In the genomic region with DNA sequence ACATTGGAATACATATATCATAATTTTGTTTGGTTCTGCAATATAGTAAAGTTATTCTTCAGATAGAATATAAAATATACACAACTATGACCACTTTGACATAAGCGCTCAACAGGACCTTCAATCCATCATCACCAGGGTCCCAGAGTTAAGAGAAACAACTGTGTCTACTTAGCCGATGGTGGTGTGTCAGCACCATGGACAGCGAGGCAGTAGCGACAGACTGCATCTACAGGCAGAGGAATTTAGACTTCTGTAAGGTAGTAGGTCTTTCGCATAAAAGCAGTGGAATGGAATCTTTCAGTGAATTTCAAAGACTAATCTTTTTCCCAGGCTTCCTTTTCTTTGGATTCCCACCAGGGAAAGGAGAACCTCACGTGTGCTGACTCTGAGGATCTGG, we compare ENCODE assay signal across 1 cellular context.
TF ChIP-seq lines count a peak whose summit lies in the region.

No MANE protein-coding gene starts in this region.

TF ChIP-seq in HepG2, 621 proteins besides CTCF, POLR2A, EP300 and RAD21 (continued from another document and continues in another):
- no peak for TF ChIP-seq ZNF577 (CRISPR knock-in tag; IDR thresholded peaks at IDR 0.05; ENCODE audit: borderline replicate concordance, low read depth)
- TF ChIP-seq, protein P1, sequence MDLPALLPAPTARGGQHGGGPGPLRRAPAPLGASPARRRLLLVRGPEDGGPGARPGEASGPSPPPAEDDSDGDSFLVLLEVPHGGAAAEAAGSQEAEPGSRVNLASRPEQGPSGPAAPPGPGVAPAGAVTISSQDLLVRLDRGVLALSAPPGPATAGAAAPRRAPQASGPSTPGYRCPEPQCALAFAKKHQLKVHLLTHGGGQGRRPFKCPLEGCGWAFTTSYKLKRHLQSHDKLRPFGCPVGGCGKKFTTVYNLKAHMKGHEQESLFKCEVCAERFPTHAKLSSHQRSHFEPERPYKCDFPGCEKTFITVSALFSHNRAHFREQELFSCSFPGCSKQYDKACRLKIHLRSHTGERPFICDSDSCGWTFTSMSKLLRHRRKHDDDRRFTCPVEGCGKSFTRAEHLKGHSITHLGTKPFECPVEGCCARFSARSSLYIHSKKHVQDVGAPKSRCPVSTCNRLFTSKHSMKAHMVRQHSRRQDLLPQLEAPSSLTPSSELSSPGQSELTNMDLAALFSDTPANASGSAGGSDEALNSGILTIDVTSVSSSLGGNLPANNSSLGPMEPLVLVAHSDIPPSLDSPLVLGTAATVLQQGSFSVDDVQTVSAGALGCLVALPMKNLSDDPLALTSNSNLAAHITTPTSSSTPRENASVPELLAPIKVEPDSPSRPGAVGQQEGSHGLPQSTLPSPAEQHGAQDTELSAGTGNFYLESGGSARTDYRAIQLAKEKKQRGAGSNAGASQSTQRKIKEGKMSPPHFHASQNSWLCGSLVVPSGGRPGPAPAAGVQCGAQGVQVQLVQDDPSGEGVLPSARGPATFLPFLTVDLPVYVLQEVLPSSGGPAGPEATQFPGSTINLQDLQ (CRISPR knock-in tag; IDR thresholded peaks at IDR 0.05) = no peak
- TF ChIP-seq ZNF230 (CRISPR knock-in tag; IDR thresholded peaks at IDR 0.05) = peak; percentile 86; the same call in 1 of the 2 replicates
- no peak for TF ChIP-seq GTF2F1 (IDR thresholded peaks at IDR 0.05; ENCODE audit: low read length)
- TF ChIP-seq NFATC3 (CRISPR knock-in tag; IDR thresholded peaks at IDR 0.05) = no peak
- no peak for TF ChIP-seq PHF8 (CRISPR knock-in tag; IDR thresholded peaks at IDR 0.05)
- no peak for TF ChIP-seq MBD4 (IDR thresholded peaks at IDR 0.05; ENCODE audit: borderline replicate concordance, low read length)
- TF ChIP-seq, protein P2, sequence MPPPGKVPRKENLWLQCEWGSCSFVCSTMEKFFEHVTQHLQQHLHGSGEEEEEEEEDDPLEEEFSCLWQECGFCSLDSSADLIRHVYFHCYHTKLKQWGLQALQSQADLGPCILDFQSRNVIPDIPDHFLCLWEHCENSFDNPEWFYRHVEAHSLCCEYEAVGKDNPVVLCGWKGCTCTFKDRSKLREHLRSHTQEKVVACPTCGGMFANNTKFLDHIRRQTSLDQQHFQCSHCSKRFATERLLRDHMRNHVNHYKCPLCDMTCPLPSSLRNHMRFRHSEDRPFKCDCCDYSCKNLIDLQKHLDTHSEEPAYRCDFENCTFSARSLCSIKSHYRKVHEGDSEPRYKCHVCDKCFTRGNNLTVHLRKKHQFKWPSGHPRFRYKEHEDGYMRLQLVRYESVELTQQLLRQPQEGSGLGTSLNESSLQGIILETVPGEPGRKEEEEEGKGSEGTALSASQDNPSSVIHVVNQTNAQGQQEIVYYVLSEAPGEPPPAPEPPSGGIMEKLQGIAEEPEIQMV (CRISPR knock-in tag; IDR thresholded peaks at IDR 0.05; ENCODE audit: low read depth) = peak; percentile 81; the same call in 1 of the 2 replicates
- no peak for TF ChIP-seq JUND (CRISPR knock-in tag; IDR thresholded peaks at IDR 0.05)
- TF ChIP-seq, protein P3, sequence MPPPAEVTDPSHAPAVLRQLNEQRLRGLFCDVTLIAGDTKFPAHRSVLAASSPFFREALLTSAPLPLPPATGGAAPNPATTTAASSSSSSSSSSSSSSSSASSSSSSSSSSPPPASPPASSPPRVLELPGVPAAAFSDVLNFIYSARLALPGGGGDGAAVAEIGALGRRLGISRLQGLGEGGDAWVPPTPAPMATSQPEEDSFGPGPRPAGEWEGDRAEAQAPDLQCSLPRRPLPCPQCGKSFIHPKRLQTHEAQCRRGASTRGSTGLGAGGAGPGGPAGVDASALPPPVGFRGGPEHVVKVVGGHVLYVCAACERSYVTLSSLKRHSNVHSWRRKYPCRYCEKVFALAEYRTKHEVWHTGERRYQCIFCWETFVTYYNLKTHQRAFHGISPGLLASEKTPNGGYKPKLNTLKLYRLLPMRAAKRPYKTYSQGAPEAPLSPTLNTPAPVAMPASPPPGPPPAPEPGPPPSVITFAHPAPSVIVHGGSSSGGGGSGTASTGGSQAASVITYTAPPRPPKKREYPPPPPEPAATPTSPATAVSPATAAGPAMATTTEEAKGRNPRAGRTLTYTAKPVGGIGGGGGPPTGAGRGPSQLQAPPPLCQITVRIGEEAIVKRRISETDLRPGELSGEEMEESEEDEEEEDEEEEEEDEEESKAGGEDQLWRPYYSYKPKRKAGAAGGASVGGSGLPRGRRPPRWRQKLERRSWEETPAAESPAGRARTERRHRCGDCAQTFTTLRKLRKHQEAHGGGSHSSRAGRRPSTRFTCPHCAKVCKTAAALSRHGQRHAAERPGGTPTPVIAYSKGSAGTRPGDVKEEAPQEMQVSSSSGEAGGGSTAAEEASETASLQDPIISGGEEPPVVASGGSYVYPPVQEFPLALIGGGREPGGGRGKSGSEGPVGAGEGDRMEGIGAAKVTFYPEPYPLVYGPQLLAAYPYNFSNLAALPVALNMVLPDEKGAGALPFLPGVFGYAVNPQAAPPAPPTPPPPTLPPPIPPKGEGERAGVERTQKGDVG (CRISPR knock-in tag; IDR thresholded peaks at IDR 0.05; ENCODE audit: borderline replicate concordance) = no peak
- no peak; the same call in 1 of the 2 replicates for TF ChIP-seq ISX (CRISPR knock-in tag; conservative IDR thresholded peaks at IDR 0.05)
- TF ChIP-seq SP140L (CRISPR knock-in tag; IDR thresholded peaks at IDR 0.05; ENCODE audit: borderline replicate concordance) = peak; percentile 98; the same call in 1 of the 2 replicates
- TF ChIP-seq, protein P4, sequence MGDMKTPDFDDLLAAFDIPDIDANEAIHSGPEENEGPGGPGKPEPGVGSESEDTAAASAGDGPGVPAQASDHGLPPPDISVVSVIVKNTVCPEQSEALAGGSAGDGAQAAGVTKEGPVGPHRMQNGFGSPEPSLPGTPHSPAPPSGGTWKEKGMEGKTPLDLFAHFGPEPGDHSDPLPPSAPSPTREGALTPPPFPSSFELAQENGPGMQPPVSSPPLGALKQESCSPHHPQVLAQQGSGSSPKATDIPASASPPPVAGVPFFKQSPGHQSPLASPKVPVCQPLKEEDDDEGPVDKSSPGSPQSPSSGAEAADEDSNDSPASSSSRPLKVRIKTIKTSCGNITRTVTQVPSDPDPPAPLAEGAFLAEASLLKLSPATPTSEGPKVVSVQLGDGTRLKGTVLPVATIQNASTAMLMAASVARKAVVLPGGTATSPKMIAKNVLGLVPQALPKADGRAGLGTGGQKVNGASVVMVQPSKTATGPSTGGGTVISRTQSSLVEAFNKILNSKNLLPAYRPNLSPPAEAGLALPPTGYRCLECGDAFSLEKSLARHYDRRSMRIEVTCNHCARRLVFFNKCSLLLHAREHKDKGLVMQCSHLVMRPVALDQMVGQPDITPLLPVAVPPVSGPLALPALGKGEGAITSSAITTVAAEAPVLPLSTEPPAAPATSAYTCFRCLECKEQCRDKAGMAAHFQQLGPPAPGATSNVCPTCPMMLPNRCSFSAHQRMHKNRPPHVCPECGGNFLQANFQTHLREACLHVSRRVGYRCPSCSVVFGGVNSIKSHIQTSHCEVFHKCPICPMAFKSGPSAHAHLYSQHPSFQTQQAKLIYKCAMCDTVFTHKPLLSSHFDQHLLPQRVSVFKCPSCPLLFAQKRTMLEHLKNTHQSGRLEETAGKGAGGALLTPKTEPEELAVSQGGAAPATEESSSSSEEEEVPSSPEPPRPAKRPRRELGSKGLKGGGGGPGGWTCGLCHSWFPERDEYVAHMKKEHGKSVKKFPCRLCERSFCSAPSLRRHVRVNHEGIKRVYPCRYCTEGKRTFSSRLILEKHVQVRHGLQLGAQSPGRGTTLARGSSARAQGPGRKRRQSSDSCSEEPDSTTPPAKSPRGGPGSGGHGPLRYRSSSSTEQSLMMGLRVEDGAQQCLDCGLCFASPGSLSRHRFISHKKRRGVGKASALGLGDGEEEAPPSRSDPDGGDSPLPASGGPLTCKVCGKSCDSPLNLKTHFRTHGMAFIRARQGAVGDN (CRISPR knock-in tag; IDR thresholded peaks at IDR 0.05) = no peak
- peak; percentile 85 for TF ChIP-seq PPARG (CRISPR knock-in tag; conservative IDR thresholded peaks at IDR 0.05)
- no peak for TF ChIP-seq CCAR2 (optimal IDR thresholded peaks at IDR 0.05; ENCODE audit: low read depth, low read length)
- no peak; the same call in 1 of the 2 replicates for TF ChIP-seq ZNF616 (CRISPR knock-in tag; IDR thresholded peaks at IDR 0.05; ENCODE audit: low read depth)
- TF ChIP-seq, protein P5, sequence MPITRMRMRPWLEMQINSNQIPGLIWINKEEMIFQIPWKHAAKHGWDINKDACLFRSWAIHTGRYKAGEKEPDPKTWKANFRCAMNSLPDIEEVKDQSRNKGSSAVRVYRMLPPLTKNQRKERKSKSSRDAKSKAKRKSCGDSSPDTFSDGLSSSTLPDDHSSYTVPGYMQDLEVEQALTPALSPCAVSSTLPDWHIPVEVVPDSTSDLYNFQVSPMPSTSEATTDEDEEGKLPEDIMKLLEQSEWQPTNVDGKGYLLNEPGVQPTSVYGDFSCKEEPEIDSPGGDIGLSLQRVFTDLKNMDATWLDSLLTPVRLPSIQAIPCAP (CRISPR knock-in tag; IDR thresholded peaks at IDR 0.05; ENCODE audit: low read depth) = no peak
- TF ChIP-seq ZMYM2 (CRISPR knock-in tag; IDR thresholded peaks at IDR 0.05) = no peak
- TF ChIP-seq ZNF292 (CRISPR knock-in tag; IDR thresholded peaks at IDR 0.05; ENCODE audit: borderline replicate concordance, low read depth) = no peak
- TF ChIP-seq, protein P6, sequence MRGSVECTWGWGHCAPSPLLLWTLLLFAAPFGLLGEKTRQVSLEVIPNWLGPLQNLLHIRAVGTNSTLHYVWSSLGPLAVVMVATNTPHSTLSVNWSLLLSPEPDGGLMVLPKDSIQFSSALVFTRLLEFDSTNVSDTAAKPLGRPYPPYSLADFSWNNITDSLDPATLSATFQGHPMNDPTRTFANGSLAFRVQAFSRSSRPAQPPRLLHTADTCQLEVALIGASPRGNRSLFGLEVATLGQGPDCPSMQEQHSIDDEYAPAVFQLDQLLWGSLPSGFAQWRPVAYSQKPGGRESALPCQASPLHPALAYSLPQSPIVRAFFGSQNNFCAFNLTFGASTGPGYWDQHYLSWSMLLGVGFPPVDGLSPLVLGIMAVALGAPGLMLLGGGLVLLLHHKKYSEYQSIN (CRISPR knock-in tag; IDR thresholded peaks at IDR 0.05; ENCODE audit: borderline replicate concordance) = 0 out of 2 replicates have a peak, but pooled peaks have one; percentile 71
- TF ChIP-seq, protein P7, sequence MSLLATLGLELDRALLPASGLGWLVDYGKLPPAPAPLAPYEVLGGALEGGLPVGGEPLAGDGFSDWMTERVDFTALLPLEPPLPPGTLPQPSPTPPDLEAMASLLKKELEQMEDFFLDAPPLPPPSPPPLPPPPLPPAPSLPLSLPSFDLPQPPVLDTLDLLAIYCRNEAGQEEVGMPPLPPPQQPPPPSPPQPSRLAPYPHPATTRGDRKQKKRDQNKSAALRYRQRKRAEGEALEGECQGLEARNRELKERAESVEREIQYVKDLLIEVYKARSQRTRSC (CRISPR knock-in tag; IDR thresholded peaks at IDR 0.05; ENCODE audit: low read depth) = peak; percentile 39; the same call in 1 of the 2 replicates
- no peak for TF ChIP-seq ZNF382 (CRISPR knock-in tag; IDR thresholded peaks at IDR 0.05; ENCODE audit: borderline replicate concordance)
- no peak; the same call in 1 of the 2 replicates for TF ChIP-seq PAX8 (CRISPR knock-in tag; IDR thresholded peaks at IDR 0.05; ENCODE audit: borderline replicate concordance)
- TF ChIP-seq SP4 (CRISPR knock-in tag; IDR thresholded peaks at IDR 0.05) = peak; percentile 47; the same call in 1 of the 2 replicates
- no peak for TF ChIP-seq SOX13 (IDR thresholded peaks at IDR 0.05)
- TF ChIP-seq SOX13 (CRISPR knock-in tag; conservative IDR thresholded peaks at IDR 0.05 in 1 of 2, IDR thresholded peaks at IDR 0.05 in 1 of 2) = peak in 1 of 2 experiments; percentile 68; a peak in 2 of 4 replicates
- no peak for TF ChIP-seq HDAC6 (IDR thresholded peaks at IDR 0.05; ENCODE audit: low read depth, low read length)
- TF ChIP-seq, protein P8, sequence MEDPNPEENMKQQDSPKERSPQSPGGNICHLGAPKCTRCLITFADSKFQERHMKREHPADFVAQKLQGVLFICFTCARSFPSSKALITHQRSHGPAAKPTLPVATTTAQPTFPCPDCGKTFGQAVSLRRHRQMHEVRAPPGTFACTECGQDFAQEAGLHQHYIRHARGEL (CRISPR knock-in tag; IDR thresholded peaks at IDR 0.05) = no peak
- no peak for TF ChIP-seq TRIM24 (CRISPR knock-in tag; IDR thresholded peaks at IDR 0.05)
- TF ChIP-seq, protein P9, sequence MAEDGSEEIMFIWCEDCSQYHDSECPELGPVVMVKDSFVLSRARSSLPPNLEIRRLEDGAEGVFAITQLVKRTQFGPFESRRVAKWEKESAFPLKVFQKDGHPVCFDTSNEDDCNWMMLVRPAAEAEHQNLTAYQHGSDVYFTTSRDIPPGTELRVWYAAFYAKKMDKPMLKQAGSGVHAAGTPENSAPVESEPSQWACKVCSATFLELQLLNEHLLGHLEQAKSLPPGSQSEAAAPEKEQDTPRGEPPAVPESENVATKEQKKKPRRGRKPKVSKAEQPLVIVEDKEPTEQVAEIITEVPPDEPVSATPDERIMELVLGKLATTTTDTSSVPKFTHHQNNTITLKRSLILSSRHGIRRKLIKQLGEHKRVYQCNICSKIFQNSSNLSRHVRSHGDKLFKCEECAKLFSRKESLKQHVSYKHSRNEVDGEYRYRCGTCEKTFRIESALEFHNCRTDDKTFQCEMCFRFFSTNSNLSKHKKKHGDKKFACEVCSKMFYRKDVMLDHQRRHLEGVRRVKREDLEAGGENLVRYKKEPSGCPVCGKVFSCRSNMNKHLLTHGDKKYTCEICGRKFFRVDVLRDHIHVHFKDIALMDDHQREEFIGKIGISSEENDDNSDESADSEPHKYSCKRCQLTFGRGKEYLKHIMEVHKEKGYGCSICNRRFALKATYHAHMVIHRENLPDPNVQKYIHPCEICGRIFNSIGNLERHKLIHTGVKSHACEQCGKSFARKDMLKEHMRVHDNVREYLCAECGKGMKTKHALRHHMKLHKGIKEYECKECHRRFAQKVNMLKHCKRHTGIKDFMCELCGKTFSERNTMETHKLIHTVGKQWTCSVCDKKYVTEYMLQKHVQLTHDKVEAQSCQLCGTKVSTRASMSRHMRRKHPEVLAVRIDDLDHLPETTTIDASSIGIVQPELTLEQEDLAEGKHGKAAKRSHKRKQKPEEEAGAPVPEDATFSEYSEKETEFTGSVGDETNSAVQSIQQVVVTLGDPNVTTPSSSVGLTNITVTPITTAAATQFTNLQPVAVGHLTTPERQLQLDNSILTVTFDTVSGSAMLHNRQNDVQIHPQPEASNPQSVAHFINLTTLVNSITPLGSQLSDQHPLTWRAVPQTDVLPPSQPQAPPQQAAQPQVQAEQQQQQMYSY (CRISPR knock-in tag; IDR thresholded peaks at IDR 0.05) = peak; percentile 74; the same call in 1 of the 2 replicates
- TF ChIP-seq NFRKB (IDR thresholded peaks at IDR 0.05) = no peak
- no peak for TF ChIP-seq ZNF30 (CRISPR knock-in tag; IDR thresholded peaks at IDR 0.05)
- no peak for TF ChIP-seq ZNF101 (CRISPR knock-in tag; IDR thresholded peaks at IDR 0.05; ENCODE audit: borderline replicate concordance, low read depth)
- no peak for TF ChIP-seq ZNF567 (CRISPR knock-in tag; IDR thresholded peaks at IDR 0.05; ENCODE audit: borderline replicate concordance)
- peak; percentile 61; the same call in 1 of the 2 replicates for TF ChIP-seq ZFP90 (CRISPR knock-in tag; IDR thresholded peaks at IDR 0.05; ENCODE audit: borderline replicate concordance)
- TF ChIP-seq ZNF746 (CRISPR knock-in tag; IDR thresholded peaks at IDR 0.05) = no peak
- TF ChIP-seq NFKBIZ (CRISPR knock-in tag; IDR thresholded peaks at IDR 0.05) = peak; percentile 90
- TF ChIP-seq TGIF2 (CRISPR knock-in tag; IDR thresholded peaks at IDR 0.05) = peak; percentile 95; the same call in 1 of the 2 replicates
- TF ChIP-seq SYNCRIP (IDR thresholded peaks at IDR 0.05; ENCODE audit: insufficient read depth, low read depth, low read length) = no peak
- TF ChIP-seq KDM6A (CRISPR knock-in tag; IDR thresholded peaks at IDR 0.05; ENCODE audit: low read depth) = no peak
- TF ChIP-seq NCOA2 (CRISPR knock-in tag; IDR thresholded peaks at IDR 0.05) = peak; percentile 79
